ENCODE assay signal across 8 cellular contexts in genomic region chr2:53961478-53962216, GRCh38. TPM values are rescaled to one million over a fixed set of nuclear protein-coding genes. Genes with fewer than 3 reads are reported as not detected.
DNase-seq lines count a peak whose midpoint lies in the region; ATAC-seq and TF ChIP-seq lines count a peak whose summit lies in the region.
"Not testable (repeated sequence)": the region's sequence is repeated elsewhere in the genome, so short reads cannot be mapped to it uniquely, and the experiment has no call there.

No MANE protein-coding gene starts in this region.

- ATAC-seq in T-helper 17 cell; stimulated activated naive B cell treated with anti-CD40 and anti-IgM and Interleukin-4, amounts not matched to agents 10 μg/mL and 1 μg/mL and 100 μg/mL, for 72 hours (replicated peaks): not testable (repeated sequence)

- peak overlapping the region; percentile 66 to 82 for H3K4me3 Mint-ChIP-seq in CD14-positive monocyte
- H3K4me3 Mint-ChIP-seq in T-helper 17 cell; chondrocyte (ENCODE audit: unreplicated experiment): not testable (repeated sequence)
- peak overlapping the region in 1 of 2 donors; percentile 47 for H3K4me3 Mint-ChIP-seq in stimulated activated naive B cell treated with anti-CD40 and anti-IgM and Interleukin-4, amounts not matched to agents 10 μg/mL and 1 μg/mL and 100 μg/mL, for 72 hours

- not testable (repeated sequence) for H3K36me3 ChIP-seq in HUES64 (ENCODE audit: insufficient read depth, low read length); cardiac muscle cell; neutrophil

- intact Hi-C loops in CD14-positive monocyte (cut with micrococcal nuclease) = not testable (repeated sequence)

- H3K27me3 Mint-ChIP-seq in CD14-positive monocyte (ENCODE audit: low read depth in 3 of 3); T-helper 17 cell; chondrocyte (ENCODE audit: low read depth); stimulated activated naive B cell treated with anti-CD40 and anti-IgM and Interleukin-4, amounts not matched to agents 10 μg/mL and 1 μg/mL and 100 μg/mL, for 72 hours: not testable (repeated sequence)

- H3K27ac ChIP-seq in HUES64 (ENCODE audit: low read depth, low read length) (peak overlapping the region; percentile 72), cardiac muscle cell (peak overlapping the region; percentile 44), neutrophil (peak overlapping the region; percentile 73)

- not testable (repeated sequence) for DNase-seq in CD14-positive monocyte (ENCODE audit: low spot score); T-helper 17 cell; chondrocyte (ENCODE audit: low spot score); cardiac muscle cell (ENCODE audit: low read depth in 1 of 2, low spot score in 1 of 2); stimulated activated naive B cell treated with anti-CD40 and anti-IgM and Interleukin-4, amounts not matched to agents 10 μg/mL and 1 μg/mL and 100 μg/mL, for 72 hours
- peak; percentile 35 for DNase-seq in medulla oblongata (ENCODE audit: extremely low spot score)

- H3K9me3 Mint-ChIP-seq in CD14-positive monocyte; chondrocyte (ENCODE audit: low read depth); stimulated activated naive B cell treated with anti-CD40 and anti-IgM and Interleukin-4, amounts not matched to agents 10 μg/mL and 1 μg/mL and 100 μg/mL, for 72 hours: not testable (repeated sequence)

- not testable (repeated sequence) for TF ChIP-seq CTCF in CD14-positive monocyte (IDR thresholded peaks at IDR 0.05); chondrocyte (IDR thresholded peaks at IDR 0.05); cardiac muscle cell (IDR thresholded peaks at IDR 0.05; ENCODE audit: low read depth, low read length); neutrophil (IDR thresholded peaks at IDR 0.05)

- H3K9me3 ChIP-seq in HUES64 (ENCODE audit: insufficient read depth, low read depth, low read length); T-helper 17 cell (ENCODE audit: control insufficient read depth, low read length, poor library complexity, severe bottlenecking); cardiac muscle cell (ENCODE audit: low read depth); neutrophil: not testable (repeated sequence)

- peaks cover 30% of the 10 kb centered on the region for H3K4me1 Mint-ChIP-seq in CD14-positive monocyte
- peaks cover 49% of the 10 kb centered on the region for H3K4me1 Mint-ChIP-seq in T-helper 17 cell
- peaks cover 43% of the 10 kb centered on the region for H3K4me1 Mint-ChIP-seq in chondrocyte (ENCODE audit: low read depth)
- H3K4me1 Mint-ChIP-seq in stimulated activated naive B cell treated with anti-CD40 and anti-IgM and Interleukin-4, amounts not matched to agents 10 μg/mL and 1 μg/mL and 100 μg/mL, for 72 hours = peaks cover 35 to 75% of the 10 kb centered on the region in 2 donors

- H3K4me3 ChIP-seq in HUES64 (ENCODE audit: low read length); cardiac muscle cell: not testable (repeated sequence)
- H3K4me3 ChIP-seq in neutrophil (ENCODE audit: low read depth in 1 of 2, low read length in 1 of 2) = peak overlapping the region; percentile 9 to 27

- H3K4me1 ChIP-seq in HUES64 (ENCODE audit: insufficient read depth, low read length) (peaks cover 57% of the 10 kb centered on the region), neutrophil (ENCODE audit: control insufficient read depth in 1 of 2, insufficient read depth in 1 of 2, low read depth in 1 of 2, low read length in 1 of 2) (peaks cover 13 to 14% of the 10 kb centered on the region in 2 experiments)
- not testable (repeated sequence) for H3K4me1 ChIP-seq in cardiac muscle cell (ENCODE audit: low read depth)

- WGBS in HUES64 = 62% methylated on average over 10 of the region's 10 CpGs

- H3K27ac Mint-ChIP-seq in CD14-positive monocyte (peak overlapping the region in 5 of 7 donors; percentile 37 to 86 (median 46)), T-helper 17 cell (peak overlapping the region; percentile 34), chondrocyte (ENCODE audit: unreplicated experiment) (peak overlapping the region; percentile 72)
- H3K27ac Mint-ChIP-seq in stimulated activated naive B cell treated with anti-CD40 and anti-IgM and Interleukin-4, amounts not matched to agents 10 μg/mL and 1 μg/mL and 100 μg/mL, for 72 hours = peak overlapping the region; percentile 71

- not testable (repeated sequence) for H3K27me3 ChIP-seq in HUES64 (ENCODE audit: insufficient read depth, low read length); cardiac muscle cell; neutrophil

- peak overlapping the region; percentile 54; the same call in 1 of the 2 replicates for H3K9ac ChIP-seq in HUES64 (ENCODE audit: low read depth, low read length)

- H3K36me3 Mint-ChIP-seq in CD14-positive monocyte; T-helper 17 cell (ENCODE audit: low read depth); chondrocyte (ENCODE audit: low read depth): not testable (repeated sequence)
- peaks cover 9 to 21% of the 10 kb centered on the region in 2 donors for H3K36me3 Mint-ChIP-seq in stimulated activated naive B cell treated with anti-CD40 and anti-IgM and Interleukin-4, amounts not matched to agents 10 μg/mL and 1 μg/mL and 100 μg/mL, for 72 hours

RNA-seq across cellular contexts. Expression of gene PSME4, which starts 9.1 kb away (rescaled TPM):
- polyA plus RNA-seq in CD14-positive monocyte (1 to 10 TPM; 2.1 to 3.1 TPM), cardiac muscle cell (8.7 and 14.2 TPM in 2 replicates)
- 47.8 TPM for polyA plus RNA-seq in HUES64 (2013, experiment 1 of 2)
- 47.0 TPM for polyA plus RNA-seq in HUES64 (2013, experiment 2 of 2)
- total RNA-seq in T-helper 17 cell (10 to 100 TPM; 64.5 to 80.4 TPM), chondrocyte (42.0 to 54.1 TPM (median 45.3 TPM) in 3 replicates), cardiac muscle cell (22.6 and 27.6 TPM in 2 replicates)
